Comparison of ENCODE assay signal across 35 cellular contexts in genomic region chr4:15744016-15744415, GRCh38. TPM values are rescaled to one million over a fixed set of nuclear protein-coding genes. Genes with fewer than 3 reads are reported as not detected.
"Had no signal": no experiment of that assay in that cellular context is flagged by ENCODE, and none has a peak within 500 bp of the region (broad histone marks: within the 10 kb centered on the region; RNA-seq: fewer than 3 reads in every experiment).

No MANE protein-coding gene starts in this region.

- ATAC-seq: activated CD4-positive, alpha-beta T cell treated with anti-CD3 and anti-CD28 coated beads for 36 hours; activated CD8-positive, alpha-beta memory T cell treated with anti-CD3 and anti-CD28 coated beads, Interleukin-2, amount 10 ng/mL, durations not matched to agents 7 days and 5 days; activated CD8-positive, alpha-beta T cell treated with anti-CD3 and anti-CD28 coated beads, Interleukin-2, amount 10 ng/mL, durations not matched to agents 7 days and 5 days; activated naive CD4-positive, alpha-beta T cell treated with anti-CD3 and anti-CD28 coated beads, Interleukin-2, amount 50 U/mL, for 72 hours; gastroesophageal sphincter; left colon; psoas muscle; stimulated activated memory B cell treated with anti-CD40 and anti-IgM and Interleukin-4, amounts not matched to agents 10 μg/mL and 1 μg/mL and 100 μg/mL, for 72 hours; stimulated activated naive CD8-positive, alpha-beta T cell treated with anti-CD3 and anti-CD28 coated beads, Interleukin-15, amount 100 ng/mL, for 72 hours had no signal

- H3K27ac ChIP-seq: ascending aorta, breast epithelium, esophagus muscularis mucosa, gastroesophageal sphincter, parathyroid adenoma, psoas muscle, sigmoid colon, vagina had no signal

- H3K4me3 Mint-ChIP-seq: activated CD4-positive, alpha-beta T cell treated with anti-CD3 and anti-CD28 coated beads for 36 hours; activated CD8-positive, alpha-beta memory T cell treated with anti-CD3 and anti-CD28 coated beads, Interleukin-2, amount 10 ng/mL, durations not matched to agents 7 days and 5 days; activated CD8-positive, alpha-beta T cell treated with anti-CD3 and anti-CD28 coated beads, Interleukin-2, amount 10 ng/mL, durations not matched to agents 7 days and 5 days; dendritic cell treated with granulocyte-macrophage colony-stimulating factor and Interleukin-4, amounts not matched to agents 40 ng/mL and 50 ng/mL, for 4 days; immature natural killer cell; mesothelial cell of epicardium; naive B cell; stimulated activated memory B cell treated with anti-CD40 and anti-IgM and Interleukin-4, amounts not matched to agents 10 μg/mL and 1 μg/mL and 100 μg/mL, for 72 hours; stimulated activated naive CD8-positive, alpha-beta T cell treated with anti-CD3 and anti-CD28 coated beads, Interleukin-15, amount 100 ng/mL, for 72 hours; T-helper 2 cell treated with Interferon-gamma antibody and Interleukin-4, amounts not matched to agents 5 μg/mL and 100 μg/mL, for 36 hours; type B pancreatic cell had no signal

- H3K79me2 ChIP-seq: parathyroid adenoma had no signal

- H3K9me3 Mint-ChIP-seq: type B pancreatic cell had no signal

- H3K36me3 ChIP-seq: ascending aorta, breast epithelium, esophagus muscularis mucosa, gastroesophageal sphincter, sigmoid colon, vagina had no signal

- H3K9ac ChIP-seq: parathyroid adenoma had no signal

- H3K4me1 ChIP-seq: ascending aorta, breast epithelium, esophagus muscularis mucosa, gastroesophageal sphincter, parathyroid adenoma, sigmoid colon, vagina had no signal

- H3K4me1 Mint-ChIP-seq: immature natural killer cell; naive B cell; stimulated activated memory B cell treated with anti-CD40 and anti-IgM and Interleukin-4, amounts not matched to agents 10 μg/mL and 1 μg/mL and 100 μg/mL, for 72 hours had no signal

- H2AFZ ChIP-seq: parathyroid adenoma had no signal

- H3K9me3 ChIP-seq: ascending aorta, breast epithelium, esophagus muscularis mucosa, gastroesophageal sphincter, vagina had no signal

- H3K4me3 ChIP-seq: ascending aorta, breast epithelium, esophagus muscularis mucosa, gastroesophageal sphincter, psoas muscle, sigmoid colon, vagina had no signal

- H3K36me3 Mint-ChIP-seq: type B pancreatic cell had no signal

- H3K27me3 ChIP-seq: ascending aorta, breast epithelium, esophagus muscularis mucosa, gastroesophageal sphincter, sigmoid colon, vagina had no signal

- DNase-seq: activated CD4-positive, alpha-beta T cell treated with anti-CD3 and anti-CD28 coated beads for 36 hours; activated CD4-positive, CD25-positive, alpha-beta regulatory T cell; activated CD8-positive, alpha-beta memory T cell treated with anti-CD3 and anti-CD28 coated beads, Interleukin-2, amount 10 ng/mL, durations not matched to agents 7 days and 5 days; activated CD8-positive, alpha-beta T cell treated with anti-CD3 and anti-CD28 coated beads, Interleukin-2, amount 10 ng/mL, durations not matched to agents 7 days and 5 days; activated naive CD4-positive, alpha-beta T cell; activated T-cell treated with anti-CD3 and anti-CD28 coated beads, Interleukin-2, amount 50 U/mL, for 48 hours; central memory CD4-positive, alpha-beta T cell; head of caudate nucleus; hypothalamus; immature natural killer cell; kidney; left colon; mammary epithelial cell; naive B cell; nucleus accumbens; psoas muscle; sigmoid colon; small intestine; stimulated activated CD4-positive, alpha-beta T cell treated with anti-CD3 and anti-CD28 coated beads, Interleukin-4, amount 100 ng/mL, for 4 hours; stimulated activated CD8-positive, alpha-beta memory T cell treated with anti-CD3 and anti-CD28 coated beads, Interleukin-4, amount 100 ng/mL, for 48 hours; stimulated activated naive CD8-positive, alpha-beta T cell treated with anti-CD3 and anti-CD28 coated beads, Interleukin-15, amount 100 ng/mL, for 72 hours; substantia nigra had no signal

- H3K27me3 Mint-ChIP-seq: activated CD4-positive, alpha-beta T cell treated with anti-CD3 and anti-CD28 coated beads for 36 hours; activated CD8-positive, alpha-beta memory T cell treated with anti-CD3 and anti-CD28 coated beads, Interleukin-2, amount 10 ng/mL, durations not matched to agents 7 days and 5 days; dendritic cell treated with granulocyte-macrophage colony-stimulating factor and Interleukin-4, amounts not matched to agents 40 ng/mL and 50 ng/mL, for 4 days; naive B cell; stimulated activated memory B cell treated with anti-CD40 and anti-IgM and Interleukin-4, amounts not matched to agents 10 μg/mL and 1 μg/mL and 100 μg/mL, for 72 hours; stimulated activated naive CD8-positive, alpha-beta T cell treated with anti-CD3 and anti-CD28 coated beads, Interleukin-15, amount 100 ng/mL, for 72 hours; type B pancreatic cell had no signal

- H3K27ac Mint-ChIP-seq: activated CD4-positive, alpha-beta T cell treated with anti-CD3 and anti-CD28 coated beads for 36 hours; activated CD8-positive, alpha-beta memory T cell treated with anti-CD3 and anti-CD28 coated beads, Interleukin-2, amount 10 ng/mL, durations not matched to agents 7 days and 5 days; activated CD8-positive, alpha-beta T cell treated with anti-CD3 and anti-CD28 coated beads, Interleukin-2, amount 10 ng/mL, durations not matched to agents 7 days and 5 days; activated naive CD4-positive, alpha-beta T cell treated with anti-CD3 and anti-CD28 coated beads, Interleukin-2, amount 50 U/mL, for 72 hours; activated T-helper 2 cell treated with anti-CD3 and anti-CD28 coated beads, Interferon-gamma antibody, Interleukin-2, Interleukin-4, amounts not matched to agents 10 μg/mL and 5 μg/mL and 100 μg/mL, durations not matched to agents 14 hours and 24 hours and 36 hours; dendritic cell treated with granulocyte-macrophage colony-stimulating factor and Interleukin-4, amounts not matched to agents 40 ng/mL and 50 ng/mL, for 4 days; mesothelial cell of epicardium; stimulated activated memory B cell treated with anti-CD40 and anti-IgM and Interleukin-4, amounts not matched to agents 10 μg/mL and 1 μg/mL and 100 μg/mL, for 72 hours; T-helper 2 cell treated with Interferon-gamma antibody and Interleukin-4, amounts not matched to agents 5 μg/mL and 100 μg/mL, for 36 hours; type B pancreatic cell had no signal

RNA-seq across cellular contexts. Expression of gene CD38, which starts 34.1 kb away (rescaled TPM):
- total RNA-seq: mammary epithelial cell had no signal
